In genomic region chr15:92908369-92909057, GRCh38 we compare ENCODE assay signal across 8 cellular contexts. TPM values are rescaled to one million over a fixed set of nuclear protein-coding genes. Genes with fewer than 3 reads are reported as not detected.
DNase-seq lines count a peak whose midpoint lies in the region; ATAC-seq and TF ChIP-seq lines count a peak whose summit lies in the region.

No MANE protein-coding gene starts in this region.

- WGBS in esophagus, 2 donors = 58 to 62% methylated on average over 8 of the region's 8 CpGs

- no peak overlapping the region for H2AFZ ChIP-seq in DND-41 (ENCODE audit: low read depth, low read length)

- DNase-seq in DND-41 = no peak
- no peak for DNase-seq in RWPE2 (ENCODE audit: low spot score)
- DNase-seq in ecto neural progenitor cell (ENCODE audit: low spot score) = no peak
- DNase-seq in activated effector memory CD4-positive, alpha-beta T cell treated with anti-CD3 and anti-CD28 coated beads, Interleukin-2, amount 50 U/mL, for 16 hours = no peak

- H3K4me3 ChIP-seq in DND-41 (ENCODE audit: low read depth in 1 of 2, low read length in 2 of 2) = no peak overlapping the region
- no peak overlapping the region for H3K4me3 ChIP-seq in RWPE2 (ENCODE audit: severe bottlenecking)
- H3K4me3 ChIP-seq in esophagus (ENCODE audit: low read depth in 1 of 2, low read length in 2 of 2) = no peak overlapping the region
- H3K4me3 ChIP-seq in rectal smooth muscle tissue (ENCODE audit: low read length) = peak overlapping the region; percentile 34

- H3K27me3 ChIP-seq in DND-41 (ENCODE audit: insufficient read depth, low read length, poor library complexity) (no peaks in the 10 kb centered on the region), RWPE2 (ENCODE audit: insufficient read depth, poor library complexity, severe bottlenecking) (no peaks in the 10 kb centered on the region), esophagus (ENCODE audit: control insufficient read depth in 1 of 2, insufficient read depth in 2 of 2, low read length in 2 of 2) (no peaks in the 10 kb centered on the region), rectal smooth muscle tissue (ENCODE audit: control insufficient read depth, insufficient read depth, low read length) (no peaks in the 10 kb centered on the region)

- H3K9me3 ChIP-seq in DND-41 (ENCODE audit: insufficient read depth, low read length, severe bottlenecking) = no peaks in the 10 kb centered on the region
- H3K9me3 ChIP-seq in RWPE2 (ENCODE audit: severe bottlenecking) = no peaks in the 10 kb centered on the region
- no peaks in the 10 kb centered on the region for H3K9me3 ChIP-seq in esophagus (ENCODE audit: control insufficient read depth in 2 of 2, insufficient read depth in 1 of 2, low read depth in 1 of 2, low read length in 1 of 2)

- ATAC-seq in DND-41 (ENCODE audit: insufficient read depth, low read depth) = no peak
- ATAC-seq in RWPE2 (ENCODE audit: low read depth) = no peak
- ATAC-seq in GM18858 (IDR thresholded peaks at IDR 0.05; ENCODE audit: unreplicated experiment) = no peak
- ATAC-seq in HG03159 (IDR thresholded peaks at IDR 0.05; ENCODE audit: unreplicated experiment) = no peak

- H3K4me1 ChIP-seq in DND-41 (ENCODE audit: insufficient read depth, low read length) = peaks cover 82% of the 10 kb centered on the region
- H3K4me1 ChIP-seq in RWPE2 (ENCODE audit: insufficient read depth, poor library complexity, severe bottlenecking) = peaks cover 61% of the 10 kb centered on the region
- H3K4me1 ChIP-seq in esophagus (ENCODE audit: control insufficient read depth in 2 of 2, insufficient read depth in 2 of 2, low read length in 1 of 2) = peaks cover 2 to 13% of the 10 kb centered on the region in 2 donors
- H3K4me1 ChIP-seq in rectal smooth muscle tissue (ENCODE audit: control insufficient read depth, insufficient read depth, low read length) = peaks cover 56% of the 10 kb centered on the region

- no peak for TF ChIP-seq CTCF in DND-41 (IDR thresholded peaks at IDR 0.05; ENCODE audit: borderline replicate concordance, extremely low read depth, low read length, poor library complexity, severe bottlenecking)
- no peak for TF ChIP-seq CTCF in RWPE2 (IDR thresholded peaks at IDR 0.05; ENCODE audit: poor library complexity, severe bottlenecking)

- H3K9ac ChIP-seq in DND-41 (ENCODE audit: low read depth, low read length) (no peak overlapping the region), rectal smooth muscle tissue (ENCODE audit: low read length) (peak overlapping the region; percentile 10)

- H3K36me3 ChIP-seq in DND-41 (ENCODE audit: insufficient read depth, low read length) = peaks cover 51% of the 10 kb centered on the region
- H3K36me3 ChIP-seq in RWPE2 (ENCODE audit: low read depth) = peaks cover 70% of the 10 kb centered on the region
- H3K36me3 ChIP-seq in esophagus (ENCODE audit: control insufficient read depth in 2 of 2, insufficient read depth in 2 of 2, low read length in 1 of 2) = peaks cover 0 to 6% of the 10 kb centered on the region in 2 donors
- peaks cover 6% of the 10 kb centered on the region for H3K36me3 ChIP-seq in rectal smooth muscle tissue (ENCODE audit: control insufficient read depth, insufficient read depth, low read length)

- peaks cover 16% of the 10 kb centered on the region for H4K20me1 ChIP-seq in DND-41 (ENCODE audit: insufficient read depth, low read length)

- H3K79me2 ChIP-seq in DND-41 (ENCODE audit: insufficient read depth, low read length) = peaks cover 99% of the 10 kb centered on the region

- H3K27ac ChIP-seq in DND-41 (ENCODE audit: low read length) = peak overlapping the region; percentile 58
- peak overlapping the region; percentile 91 for H3K27ac ChIP-seq in RWPE2 (ENCODE audit: poor library complexity, severe bottlenecking)
- H3K27ac ChIP-seq in esophagus (ENCODE audit: low read depth in 2 of 2, low read length in 1 of 2) = peak overlapping the region; percentile 79 to 86
- peak overlapping the region; percentile 97 for H3K27ac ChIP-seq in rectal smooth muscle tissue (ENCODE audit: low read depth, low read length)

- H3K4me2 ChIP-seq in DND-41 (ENCODE audit: insufficient read depth, low read length) = peak overlapping the region; percentile 79; the same call in 1 of the 2 replicates

RNA-seq across cellular contexts. Expression of gene CHD2, which starts 8.4 kb away (rescaled TPM):
- polyA plus RNA-seq in esophagus = 10 to 100 TPM; 25.8 to 32.8 TPM
